Comparison of ENCODE assay signal across 8 cellular contexts in the genomic region with DNA sequence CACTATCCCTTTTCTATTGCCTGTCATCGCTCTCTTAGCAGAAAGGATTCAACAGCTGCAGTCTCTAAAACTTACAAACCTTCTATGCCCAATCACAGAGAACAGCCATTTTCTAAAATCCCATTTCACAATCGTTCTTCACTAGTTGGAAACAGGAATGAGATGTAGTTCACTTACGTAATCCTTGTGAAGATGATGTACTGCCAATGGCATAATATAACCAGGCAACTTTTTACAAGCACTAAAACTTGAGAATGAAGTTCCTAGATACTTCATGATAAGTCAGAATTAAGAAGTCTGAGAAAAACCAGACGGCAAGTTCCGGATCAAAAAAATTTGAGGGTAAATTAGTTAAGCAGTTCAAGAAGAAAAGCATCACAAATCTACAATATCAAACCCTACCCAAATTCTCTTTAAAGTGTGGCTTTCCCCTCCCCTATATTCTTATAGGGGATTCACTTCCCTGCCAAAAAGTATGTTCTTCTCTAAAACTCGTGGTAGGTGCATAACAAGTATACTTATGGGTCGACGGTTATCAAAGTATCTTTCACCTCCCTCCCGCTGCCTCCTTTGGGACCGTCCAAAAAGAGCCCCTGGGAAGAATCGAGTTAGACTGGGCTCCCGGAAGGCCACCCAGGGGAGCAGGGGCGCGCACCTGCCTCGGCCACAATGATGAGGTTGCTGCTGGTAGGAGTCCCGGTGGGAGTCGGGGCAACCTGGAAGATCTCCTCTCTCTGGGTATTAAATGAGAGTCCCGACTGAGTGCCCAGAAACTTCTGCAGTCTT. TPM values are rescaled to one million over a fixed set of nuclear protein-coding genes. Genes with fewer than 3 reads are reported as not detected.
DNase-seq lines count a peak whose midpoint lies in the region; ATAC-seq and TF ChIP-seq lines count a peak whose summit lies in the region.

No MANE protein-coding gene starts in this region.

- TF ChIP-seq CTCF in fibroblast of lung (conservative IDR thresholded peaks at IDR 0.05 in 1 of 2, IDR thresholded peaks at IDR 0.05 in 1 of 2; ENCODE audit: low read depth in 1 of 2, low read length in 2 of 2) (no peak), omental fat pad (IDR thresholded peaks at IDR 0.05) (no peak)

- H3K9me3 ChIP-seq in fibroblast of lung (ENCODE audit: control insufficient read depth, insufficient read depth, low read depth, low read length): no peaks in the 10 kb centered on the region

- H2AFZ ChIP-seq in fibroblast of lung (ENCODE audit: low read length): peak overlapping the region; percentile 93

- peak overlapping the region; percentile 89 to 96 (median 90) for H3K4me3 ChIP-seq in fibroblast of lung (replicated peaks in 1 of 4; ENCODE audit: control extremely low read depth in 1 of 4, insufficient read depth in 1 of 4, low read depth in 3 of 4, low read length in 4 of 4)

- DNase-seq in AML-193 (lab: John Stamatoyannopoulos, UW): peak; percentile 61 to 63
- DNase-seq in SK-MEL-5 (ENCODE audit: low read depth, low spot score): peak; percentile 8
- DNase-seq in fibroblast of lung (ENCODE audit: low read depth in 2 of 2): peak; percentile 8 to 77
- DNase-seq in omental fat pad (ENCODE audit: low spot score): no peak
- no peak for DNase-seq in Ammon's horn (ENCODE audit: low spot score)
- no peak for DNase-seq in activated CD8-positive, alpha-beta memory T cell treated with anti-CD3 and anti-CD28 coated beads, Interleukin-2, amount 50 U/mL, for 4 hours

- H3K9ac ChIP-seq in fibroblast of lung (ENCODE audit: insufficient read depth, low read length): peak overlapping the region; percentile 85

- no peaks in the 10 kb centered on the region for H3K27me3 ChIP-seq in fibroblast of lung (ENCODE audit: control insufficient read depth, insufficient read depth, low read length)

- H3K4me2 ChIP-seq in fibroblast of lung (ENCODE audit: extremely low read depth, insufficient read depth, low read length): peak overlapping the region; percentile 42

- in situ Hi-C loops in SK-MEL-5 (cut with HindIII; ENCODE audit: low pct_unique_long_range_greater_than_20kb, low sequenced_read_pairs): no loop called here

- no peaks in the 10 kb centered on the region for H3K4me1 ChIP-seq in fibroblast of lung (ENCODE audit: control insufficient read depth, extremely low read depth, insufficient read depth, low read length)

- ATAC-seq in GM19023 (IDR thresholded peaks at IDR 0.05; ENCODE audit: unreplicated experiment) (peak; percentile 17), HG03159 (IDR thresholded peaks at IDR 0.05; ENCODE audit: unreplicated experiment) (peak; percentile 13), omental fat pad (ENCODE audit: low FRiP score) (peak; percentile 18)

- peaks cover 25% of the 10 kb centered on the region for H3K79me2 ChIP-seq in fibroblast of lung (ENCODE audit: control insufficient read depth, insufficient read depth, low read length)

- peak overlapping the region; percentile 82 for H3K27ac ChIP-seq in fibroblast of lung (ENCODE audit: insufficient read depth, low read length)

- no peaks in the 10 kb centered on the region for H4K20me1 ChIP-seq in fibroblast of lung (ENCODE audit: control insufficient read depth, extremely low read depth, insufficient read depth, low read length)

- H3K36me3 ChIP-seq in fibroblast of lung (ENCODE audit: control insufficient read depth, insufficient read depth, low read length): no peaks in the 10 kb centered on the region

RNA-seq across cellular contexts. Expression of gene MSANTD4, which starts 0.7 kb away (rescaled TPM):
- 32.1 and 32.6 TPM in 2 replicates for total RNA-seq in SK-MEL-5 (2014; rRNA removed; shearing (Covaris generic))
- 22.8 and 24.2 TPM in 2 replicates for polyA plus RNA-seq in SK-MEL-5 (2015; cell fraction: cytosol; rRNA removed)
- 26.9 and 29.6 TPM in 2 replicates for polyA plus RNA-seq in SK-MEL-5 (2015; cell fraction: nucleus; rRNA removed)
- total RNA-seq in fibroblast of lung (49.1 and 57.6 TPM in 2 replicates), omental fat pad (10 to 100 TPM; 11.9 to 26.2 (median 17.7) TPM)
- polyA plus RNA-seq in fibroblast of lung: 17.4 and 21.3 TPM in 2 replicates
- 13.6 and 17.6 TPM in 2 replicates for polyA plus RNA-seq in fibroblast of lung (2012)
- 0.59 and 1.5 TPM in 2 replicates for polyA minus RNA-seq in fibroblast of lung (ENCODE audit: low replicate concordance)

RNA-seq across cellular contexts. Expression of gene KBTBD3, which starts 55.8 kb away (rescaled TPM):
- 4.9 and 8.7 TPM in 2 replicates for total RNA-seq in SK-MEL-5 (2014; rRNA removed; shearing (Covaris generic))
- 1.3 and 1.7 TPM in 2 replicates for polyA plus RNA-seq in SK-MEL-5 (2015; cell fraction: cytosol; rRNA removed)
- polyA plus RNA-seq in SK-MEL-5 (2015; cell fraction: nucleus; rRNA removed): 2.6 and 4.7 TPM in 2 replicates
- 4.9 and 12.4 TPM in 2 replicates for total RNA-seq in fibroblast of lung
- 2.2 and 2.5 TPM in 2 replicates for polyA plus RNA-seq in fibroblast of lung
- 2.9 and 3.7 TPM in 2 replicates for polyA plus RNA-seq in fibroblast of lung (2012)
- 7.9 TPM in 1 of 2 replicates, not detected in the other for polyA minus RNA-seq in fibroblast of lung (ENCODE audit: low replicate concordance)
- 10 to 100 TPM in 1 of 4 donors, 1 to 10 TPM in 3; 2.5 to 12.0 (median 4.4) TPM for total RNA-seq in omental fat pad

RNA-seq across cellular contexts. Expression of gene AASDHPPT, which starts 56.1 kb away (rescaled TPM):
- 68.7 and 69.2 TPM in 2 replicates for total RNA-seq in SK-MEL-5 (2014; rRNA removed; shearing (Covaris generic))
- polyA plus RNA-seq in SK-MEL-5 (2015; cell fraction: cytosol; rRNA removed): 49.7 and 59.6 TPM in 2 replicates
- polyA plus RNA-seq in SK-MEL-5 (2015; cell fraction: nucleus; rRNA removed): 42.4 and 53.5 TPM in 2 replicates
- total RNA-seq in fibroblast of lung: 42.1 and 55.0 TPM in 2 replicates
- 34.1 and 37.9 TPM in 2 replicates for polyA plus RNA-seq in fibroblast of lung
- 21.3 and 25.1 TPM in 2 replicates for polyA plus RNA-seq in fibroblast of lung (2012)
- polyA minus RNA-seq in fibroblast of lung (ENCODE audit: low replicate concordance): 2.8 and 7.9 TPM in 2 replicates
- total RNA-seq in omental fat pad: 10 to 100 TPM; 24.5 to 35.8 (median 29.0) TPM

Comparison
In these comparisons a context has a peak if more than half of its experiments do, and no peak if none do; other contexts are left out.
1. DNase-seq: peak in AML-193 (2 of 2), SK-MEL-5 (single experiment) and fibroblast of lung (2 of 2); none in omental fat pad (single experiment), Ammon's horn (single experiment) and activated CD8-positive, alpha-beta memory T cell treated with anti-CD3 and anti-CD28 coated beads, Interleukin-2, amount 50 U/mL, for 4 hours (single experiment).
2. Peak in every context shown above with its lines, with median percentiles within 50 percentile points of each other: ATAC-seq.